In the genomic region with DNA sequence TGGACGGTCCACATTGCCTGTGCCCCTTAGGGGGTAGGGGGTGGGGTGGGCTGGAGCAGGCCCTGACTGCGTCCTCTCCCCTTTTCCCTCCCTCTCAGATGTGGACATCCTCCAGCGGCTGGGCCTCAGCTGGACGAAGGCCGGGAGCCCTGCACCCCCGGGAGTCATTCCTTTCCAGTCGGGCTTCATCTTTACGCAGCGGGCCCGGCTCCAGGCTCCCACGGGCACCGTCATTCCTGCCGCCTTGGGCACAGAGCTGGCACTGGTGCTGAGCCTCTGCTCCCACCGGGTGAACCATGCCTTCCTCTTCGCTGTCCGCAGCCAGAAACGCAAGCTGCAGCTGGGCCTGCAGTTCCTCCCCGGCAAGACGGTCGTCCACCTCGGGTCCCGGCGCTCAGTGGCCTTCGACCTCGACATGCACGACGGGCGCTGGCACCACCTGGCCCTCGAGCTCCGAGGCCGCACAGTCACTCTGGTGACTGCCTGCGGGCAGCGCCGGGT, we compare ENCODE assay signal across 22 cellular contexts. TPM values are rescaled to one million over a fixed set of nuclear protein-coding genes. Genes with fewer than 3 reads are reported as not detected.
"Had no signal": no experiment of that assay in that cellular context is flagged by ENCODE, and none has a peak within 500 bp of the region (broad histone marks: within the 10 kb centered on the region; RNA-seq: fewer than 3 reads in every experiment).

No MANE protein-coding gene starts in this region.

- DNase-seq: activated CD4-positive, alpha-beta T cell treated with anti-CD3 and anti-CD28 coated beads for 4 hours; activated CD8-positive, alpha-beta memory T cell treated with anti-CD3 and anti-CD28 coated beads, Interleukin-2, amount 50 U/mL, for 4 hours; activated CD8-positive, alpha-beta T cell treated with anti-CD3 and anti-CD28 coated beads for 36 hours; activated gamma-delta T cell treated with Interleukin-2 at 50 U/mL for 16 hours; activated naive CD4-positive, alpha-beta T cell treated with anti-CD3 and anti-CD28 coated beads, Interleukin-2, amount 10 ng/mL, durations not matched to agents 7 days and 5 days; activated naive CD8-positive, alpha-beta T cell treated with anti-CD3 and anti-CD28 coated beads for 36 hours; activated T-cell treated with anti-CD3 and anti-CD28 coated beads, Interleukin-2, amount 50 U/mL, for 72 hours; Karpas-422; MM.1S; NCI-H1105; NCI-H1436; NCI-H1694 treated with DMSO at 0.1 percent for 48 hours; NCI-H2029 treated with DMSO at 0.1 percent for 48 hours; NCI-H345; NCI-H510A treated with DMSO at 0.1 percent for 48 hours; NCI-H69; NK-92 treated with Interleukin-12 subunit alpha and Interleukin-12 subunit beta, amount 100 ng/mL, for 24 hours; SHP77 had no signal

- H3K27me3 ChIP-seq: breast epithelium, Peyer's patch, SJSA1 had no signal

- H3K4me3 ChIP-seq: breast epithelium, K562, Peyer's patch, SJSA1 had no signal

- H3K9me3 ChIP-seq: breast epithelium, Peyer's patch, SJSA1 had no signal

- H3K36me3 ChIP-seq: breast epithelium, Peyer's patch, SJSA1 had no signal

- H3K4me1 ChIP-seq: breast epithelium, Peyer's patch had no signal

- H3K27ac ChIP-seq: breast epithelium, Peyer's patch, SJSA1 had no signal

RNA-seq across cellular contexts. Expression of gene COL27A1, which starts 12.3 kb away (rescaled TPM):
- polyA plus RNA-seq: K562 had no signal
